Comparison of ENCODE assay signal across 33 cellular contexts in genomic region chr16:64947651-64948050, GRCh38.
"Had no signal": no experiment of that assay in that cellular context is flagged by ENCODE, and none has a peak within 500 bp of the region (broad histone marks: within the 10 kb centered on the region; RNA-seq: fewer than 3 reads in every experiment).

No MANE protein-coding gene starts in this region.

- H3K27me3 ChIP-seq: SJCRH30 had no signal

- H3K9ac ChIP-seq: SK-N-SH had no signal

- H3K4me2 ChIP-seq: PC-9, SK-N-SH had no signal

- H3K27ac ChIP-seq: PC-9, RWPE1, SJCRH30 had no signal

- H3K4me3 ChIP-seq: PC-9, SJCRH30 had no signal

- H2AFZ ChIP-seq: PC-9 had no signal

- DNase-seq: Karpas-422, NCI-H1048, NCI-H1092 treated with DMSO at 0.1 percent for 48 hours, NCI-H1105 treated with DMSO at 0.1 percent for 48 hours, NCI-H1417, NCI-H1436, NCI-H146, NCI-H1694, NCI-H187, NCI-H1930, NCI-H2029 treated with DMSO at 0.1 percent for 48 hours, NCI-H2081 treated with DMSO at 0.1 percent for 48 hours, NCI-H2107, NCI-H2171, NCI-H226, NCI-H446 treated with DMSO at 0.1 percent for 48 hours, NCI-H510A, NCI-H524, NCI-H526, NCI-H69, NCI-H748 treated with DMSO at 0.1 percent for 48 hours, NCI-H82, PC-9, SHP77, SIG-M5, SJCRH30, SK-N-SH, SW 1271, T-helper 1 cell had no signal

- FAIRE-seq: RCC 7860 had no signal

- ATAC-seq: Panc1, Right ventricle myocardium inferior had no signal

- H3K9me3 ChIP-seq: SJCRH30, SK-N-SH had no signal
